Comparison of ENCODE assay signal across 8 cellular contexts in genomic region chr2:25301453-25302352, GRCh38. TPM values are rescaled to one million over a fixed set of nuclear protein-coding genes. Genes with fewer than 3 reads are reported as not detected.
DNase-seq lines count a peak whose midpoint lies in the region; ATAC-seq and TF ChIP-seq lines count a peak whose summit lies in the region.

No MANE protein-coding gene starts in this region.

- no peak overlapping the region for H3K4me3 ChIP-seq in astrocyte of the spinal cord (ENCODE audit: low read depth, low read length)
- H3K4me3 ChIP-seq in skeletal muscle tissue (ENCODE audit: low read length in 3 of 3) = no peak overlapping the region

- peak overlapping the region in 2 of 3 donors; percentile 19 to 25 for H3K9ac ChIP-seq in skeletal muscle tissue (ENCODE audit: low read depth in 1 of 3, low read length in 3 of 3)

- H3K27me3 ChIP-seq in skeletal muscle tissue (ENCODE audit: control insufficient read depth in 3 of 3, insufficient read depth in 3 of 3, low read length in 3 of 3) = no peaks in the 10 kb centered on the region

- no peaks in the 10 kb centered on the region for H3K9me3 Mint-ChIP-seq in T-cell

- peak overlapping the region; percentile 76 to 87 for H3K27ac Mint-ChIP-seq in T-cell

- no peaks in the 10 kb centered on the region for H3K9me3 ChIP-seq in skeletal muscle tissue (ENCODE audit: control insufficient read depth in 3 of 3, low read length in 3 of 3)

- DNase-seq in AG08395 (ENCODE audit: low spot score) (peak; percentile 88), T-cell (peak in 17 of 34 experiments; percentile 12 to 62 (median 37)), astrocyte of the spinal cord (ENCODE audit: low read depth, low spot score) (peak; percentile 85), NCI-H748 treated with DMSO at 0.1 percent for 48 hours (lab: John Stamatoyannopoulos, UW) (no peak), DMS79 treated with DMSO at 0.1 percent for 48 hours (lab: John Stamatoyannopoulos, UW) (no peak)

- POLR2A ChIA-PET in T-cell (lab: Charles Lee) = interaction anchor here in 1 of 2 donors (0.5 kb wide), 1 partner anchor 52 kb away, joined by 3 read pairs; no protein-coding TSS in a partner anchor

- TF ChIP-seq CTCF in astrocyte of the spinal cord (IDR thresholded peaks at IDR 0.05; ENCODE audit: low read depth, low read length) = no peak

- peaks cover 23% of the 10 kb centered on the region for H3K36me3 Mint-ChIP-seq in T-cell

- CTCF ChIA-PET in T-cell (lab: Charles Lee) = interaction anchor here (0.6 to 1.8 kb wide), 3 partner anchors 9 to 60 kb away, joined by 3 to 6 read pairs (median 3); no protein-coding TSS in a partner anchor

- peaks cover 17 to 33% (median 31%) of the 10 kb centered on the region in 3 donors for H3K36me3 ChIP-seq in skeletal muscle tissue (ENCODE audit: control insufficient read depth in 3 of 3, insufficient read depth in 3 of 3, low read length in 3 of 3)

- H3K27me3 Mint-ChIP-seq in T-cell = no peaks in the 10 kb centered on the region

- peak overlapping the region in 1 of 3 donors; percentile 18 for H3K4me3 Mint-ChIP-seq in T-cell

- in situ Hi-C loops in astrocyte of the spinal cord (cut with HindIII; ENCODE audit: low sequenced_read_pairs) = no loop called here

- H3K4me1 Mint-ChIP-seq in T-cell = peaks cover 40 to 60% (median 59%) of the 10 kb centered on the region in 3 donors

- H3K27ac ChIP-seq in skeletal muscle tissue (ENCODE audit: low read depth, low read length) = no peak overlapping the region

- peaks cover 61 to 79% (median 74%) of the 10 kb centered on the region in 3 donors for H3K4me1 ChIP-seq in skeletal muscle tissue (ENCODE audit: control insufficient read depth in 3 of 3, insufficient read depth in 3 of 3, low read length in 3 of 3)

- ATAC-seq in GM19395 (IDR thresholded peaks at IDR 0.05; ENCODE audit: unreplicated experiment) (peak; percentile 97), HG03378 (IDR thresholded peaks at IDR 0.05; ENCODE audit: unreplicated experiment) (peak; percentile 96), T-cell (replicated peaks in 1 of 4) (peak; percentile 52 to 89 (median 86))

RNA-seq across cellular contexts. Expression of gene DNMT3A, which starts 40.0 kb away (rescaled TPM):
- total RNA-seq in T-cell (100 to 1,000 TPM in 1 of 5 donors, 10 to 100 TPM in 4; 78.7 to 125 (median 93.2) TPM), skeletal muscle tissue (62.1 TPM)

Comparison
In these comparisons a context has a peak if more than half of its experiments do, and no peak if none do; other contexts are left out.
1. DNase-seq: peak in AG08395 (single experiment) and astrocyte of the spinal cord (single experiment); none in NCI-H748 treated with DMSO at 0.1 percent for 48 hours (single experiment) and DMS79 treated with DMSO at 0.1 percent for 48 hours (single experiment).
2. Peak in every context shown above with its lines, with median percentiles within 50 percentile points of each other: ATAC-seq.